28 cellular contexts compared by ENCODE assay signal in the genomic region with DNA sequence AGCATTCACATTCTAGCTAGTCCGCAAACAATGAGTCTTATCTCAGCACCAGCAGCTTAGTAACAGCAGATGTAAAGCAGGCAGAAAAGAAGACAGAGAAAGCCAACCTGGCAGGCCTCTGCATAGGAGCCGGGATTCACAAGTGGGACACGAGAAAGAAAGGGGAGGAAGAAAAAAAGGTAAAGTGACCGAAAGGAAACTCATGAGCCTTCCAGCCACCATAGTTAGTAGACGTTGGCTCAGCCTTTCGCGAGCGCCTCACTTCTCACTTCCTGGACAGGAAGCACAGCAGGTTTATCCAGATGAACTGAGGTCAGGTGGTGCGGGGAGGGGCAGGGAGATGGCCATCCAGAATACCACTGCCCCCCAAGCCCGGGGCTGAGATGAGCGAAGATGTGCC. TPM values are rescaled to one million over a fixed set of nuclear protein-coding genes. Genes with fewer than 3 reads are reported as not detected.
A peak's percentile ranks its signal among the peaks of the same experiment; 100 is the strongest.
DNase-seq lines count a peak whose midpoint lies in the region; ATAC-seq and TF ChIP-seq lines count a peak whose summit lies in the region.
"Had no signal": no experiment of that assay in that cellular context is flagged by ENCODE, and none has a peak within 500 bp of the region (broad histone marks: within the 10 kb centered on the region; RNA-seq: fewer than 3 reads in every experiment).

No MANE protein-coding gene starts in this region.

- TF ChIP-seq CTCF in type B pancreatic cell (conservative IDR thresholded peaks at IDR 0.05): no peak
- no peak for TF ChIP-seq CTCF in heart right ventricle (IDR thresholded peaks at IDR 0.05)

- ATAC-seq in heart right ventricle: no peak
- ATAC-seq: activated CD4-positive, CD25-positive, alpha-beta regulatory T cell treated with anti-CD3 and anti-CD28 coated beads, Interleukin-2, amount 50 U/mL, for 24 hours; activated naive CD4-positive, alpha-beta T cell treated with anti-CD3 and anti-CD28 coated beads, Interleukin-2, amount 50 U/mL, for 72 hours; effector memory CD8-positive, alpha-beta T cell; naive thymus-derived CD4-positive, alpha-beta T cell; stimulated activated naive CD8-positive, alpha-beta T cell treated with anti-CD3 and anti-CD28 coated beads, Interleukin-15, amount 100 ng/mL, for 72 hours; upper lobe of right lung had no signal

- peaks cover 9% of the 10 kb centered on the region for H3K27me3 Mint-ChIP-seq in type B pancreatic cell
- H3K27me3 Mint-ChIP-seq in activated naive CD8-positive, alpha-beta T cell treated with anti-CD3 and anti-CD28 coated beads for 36 hours: no peaks in the 10 kb centered on the region
- H3K27me3 Mint-ChIP-seq: effector memory CD8-positive, alpha-beta T cell; stimulated activated naive CD8-positive, alpha-beta T cell treated with anti-CD3 and anti-CD28 coated beads, Interleukin-15, amount 100 ng/mL, for 72 hours had no signal

- no peaks in the 10 kb centered on the region for H3K36me3 Mint-ChIP-seq in type B pancreatic cell
- no peaks in the 10 kb centered on the region for H3K36me3 Mint-ChIP-seq in activated naive CD8-positive, alpha-beta T cell treated with anti-CD3 and anti-CD28 coated beads for 36 hours
- H3K36me3 Mint-ChIP-seq: activated naive CD4-positive, alpha-beta T cell treated with anti-CD3 and anti-CD28 coated beads, Interleukin-2, amount 50 U/mL, for 72 hours; naive thymus-derived CD4-positive, alpha-beta T cell had no signal

- H3K9me3 ChIP-seq in duodenal mucosa (ENCODE audit: control insufficient read depth in 1 of 2, low read length in 2 of 2): no peaks in the 10 kb centered on the region
- no peaks in the 10 kb centered on the region for H3K9me3 ChIP-seq in heart right ventricle
- H3K9me3 ChIP-seq: esophagus squamous epithelium, upper lobe of right lung had no signal

- H3K9ac ChIP-seq in duodenal mucosa (ENCODE audit: low read depth in 1 of 2, low read length in 2 of 2): peak overlapping the region in 1 of 2 donors; percentile 46

- intact Hi-C loops in heart right ventricle (cut with DNase I): loop anchor here in 1 of 10 donors (10.0 kb wide), 1 partner anchor 58 kb away; the partner anchor contains the start of gene SIPA1

- peak overlapping the region; percentile 49 to 54 for H3K4me3 ChIP-seq in duodenal mucosa (ENCODE audit: low read depth in 1 of 2, low read length in 2 of 2)
- no peak overlapping the region for H3K4me3 ChIP-seq in heart right ventricle
- H3K4me3 ChIP-seq: esophagus squamous epithelium, upper lobe of right lung had no signal

- peak overlapping the region; percentile 37 for H3K4me3 Mint-ChIP-seq in type B pancreatic cell
- H3K4me3 Mint-ChIP-seq in activated naive CD8-positive, alpha-beta T cell treated with anti-CD3 and anti-CD28 coated beads for 36 hours: no peak overlapping the region
- H3K4me3 Mint-ChIP-seq: activated CD4-positive, alpha-beta memory T cell treated with anti-CD3 and anti-CD28 coated beads, Interleukin-2, amount 10 ng/mL, durations not matched to agents 7 days and 5 days; effector memory CD8-positive, alpha-beta T cell; naive thymus-derived CD4-positive, alpha-beta T cell; stimulated activated naive CD8-positive, alpha-beta T cell treated with anti-CD3 and anti-CD28 coated beads, Interleukin-15, amount 100 ng/mL, for 72 hours had no signal

- peak overlapping the region; percentile 31 for H3K27ac Mint-ChIP-seq in type B pancreatic cell
- H3K27ac Mint-ChIP-seq in activated naive CD8-positive, alpha-beta T cell treated with anti-CD3 and anti-CD28 coated beads for 36 hours: no peak overlapping the region
- H3K27ac Mint-ChIP-seq: activated CD4-positive, alpha-beta memory T cell treated with anti-CD3 and anti-CD28 coated beads, Interleukin-2, amount 10 ng/mL, durations not matched to agents 7 days and 5 days; activated naive CD4-positive, alpha-beta T cell treated with anti-CD3 and anti-CD28 coated beads, Interleukin-2, amount 50 U/mL, for 72 hours; activated T-helper 2 cell treated with anti-CD3 and anti-CD28 coated beads, Interferon-gamma antibody, Interleukin-2, Interleukin-4, amounts not matched to agents 10 μg/mL and 5 μg/mL and 100 μg/mL, durations not matched to agents 14 hours and 24 hours and 36 hours; effector memory CD8-positive, alpha-beta T cell; naive thymus-derived CD4-positive, alpha-beta T cell; stimulated activated naive CD8-positive, alpha-beta T cell treated with anti-CD3 and anti-CD28 coated beads, Interleukin-15, amount 100 ng/mL, for 72 hours had no signal

- H3K4me1 Mint-ChIP-seq in type B pancreatic cell (ENCODE audit: unreplicated experiment): peaks cover 8% of the 10 kb centered on the region
- peaks cover 3% of the 10 kb centered on the region for H3K4me1 Mint-ChIP-seq in activated naive CD8-positive, alpha-beta T cell treated with anti-CD3 and anti-CD28 coated beads for 36 hours
- H3K4me1 Mint-ChIP-seq: stimulated activated naive CD8-positive, alpha-beta T cell treated with anti-CD3 and anti-CD28 coated beads, Interleukin-15, amount 100 ng/mL, for 72 hours had no signal

- no peaks in the 10 kb centered on the region for H3K9me3 Mint-ChIP-seq in type B pancreatic cell
- no peaks in the 10 kb centered on the region for H3K9me3 Mint-ChIP-seq in activated naive CD8-positive, alpha-beta T cell treated with anti-CD3 and anti-CD28 coated beads for 36 hours
- H3K9me3 Mint-ChIP-seq: activated CD4-positive, alpha-beta memory T cell treated with anti-CD3 and anti-CD28 coated beads, Interleukin-2, amount 10 ng/mL, durations not matched to agents 7 days and 5 days; activated naive CD4-positive, alpha-beta T cell treated with anti-CD3 and anti-CD28 coated beads, Interleukin-2, amount 50 U/mL, for 72 hours; activated T-helper 2 cell treated with anti-CD3 and anti-CD28 coated beads, Interferon-gamma antibody, Interleukin-2, Interleukin-4, amounts not matched to agents 10 μg/mL and 5 μg/mL and 100 μg/mL, durations not matched to agents 14 hours and 24 hours and 36 hours; effector memory CD8-positive, alpha-beta T cell; naive thymus-derived CD4-positive, alpha-beta T cell; stimulated activated naive CD8-positive, alpha-beta T cell treated with anti-CD3 and anti-CD28 coated beads, Interleukin-15, amount 100 ng/mL, for 72 hours had no signal

- H3K36me3 ChIP-seq in duodenal mucosa (ENCODE audit: control insufficient read depth in 1 of 2, insufficient read depth in 2 of 2, low read length in 2 of 2) (no peaks in the 10 kb centered on the region), heart right ventricle (no peaks in the 10 kb centered on the region)
- H3K36me3 ChIP-seq: esophagus squamous epithelium, upper lobe of right lung had no signal

- peaks cover 9 to 22% of the 10 kb centered on the region in 2 donors for H3K4me1 ChIP-seq in duodenal mucosa (ENCODE audit: control insufficient read depth in 1 of 2, insufficient read depth in 2 of 2, low read length in 2 of 2)
- H3K4me1 ChIP-seq in heart right ventricle: peaks cover 0 to 29% (median 12%) of the 10 kb centered on the region in 9 donors

- WGBS in heart right ventricle, 2 donors: 51 to 70% methylated on average over 11 of the region's 11 CpGs

- H3K27ac ChIP-seq in duodenal mucosa (ENCODE audit: low read depth, low read length) (no peak overlapping the region), heart right ventricle (no peak overlapping the region)
- H3K27ac ChIP-seq: 22Rv1, C4-2B, upper lobe of right lung had no signal

- H3K27me3 ChIP-seq in duodenal mucosa (ENCODE audit: control insufficient read depth in 1 of 2, insufficient read depth in 2 of 2, low read length in 2 of 2): no peaks in the 10 kb centered on the region
- H3K27me3 ChIP-seq in heart right ventricle: no peaks in the 10 kb centered on the region
- H3K27me3 ChIP-seq: esophagus squamous epithelium, upper lobe of right lung had no signal

- DNase-seq in NCI-H2029 (lab: John Stamatoyannopoulos, UW) (peak; percentile 2), NCI-H2029 treated with DMSO at 0.1 percent for 48 hours (lab: John Stamatoyannopoulos, UW) (no peak), mucosa of gallbladder (ENCODE audit: low spot score) (peak; percentile 38), type B pancreatic cell (ENCODE audit: extremely low spot score, unreplicated experiment) (no peak), heart right ventricle (no peak), NCI-H2196 (lab: John Stamatoyannopoulos, UW; ENCODE audit: unreplicated experiment) (no peak)
- DNase-seq in activated naive CD8-positive, alpha-beta T cell treated with anti-CD3 and anti-CD28 coated beads for 36 hours: no peak
- DNase-seq: activated CD4-positive, alpha-beta memory T cell treated with anti-CD3 and anti-CD28 coated beads, Interleukin-2, amount 10 ng/mL, durations not matched to agents 7 days and 5 days; anterior cingulate cortex; Calu3; DND-41; effector memory CD8-positive, alpha-beta T cell; esophagus squamous epithelium; foreskin melanocyte; Kasumi-1; naive thymus-derived CD4-positive, alpha-beta T cell; NCI-H510A; occipital lobe; SHP77 treated with DMSO at 0.1 percent for 48 hours; stimulated activated naive CD8-positive, alpha-beta T cell treated with anti-CD3 and anti-CD28 coated beads, Interleukin-15, amount 100 ng/mL, for 72 hours; T-helper 9 cell; upper lobe of right lung had no signal

RNA-seq across cellular contexts. Expression of gene KAT5, which starts 19.7 kb away (rescaled TPM):
- total RNA-seq in mucosa of gallbladder (74.7 TPM), type B pancreatic cell (ENCODE audit: low replicate concordance) (61.7 and 77.6 TPM in 2 replicates), heart right ventricle (10 to 100 TPM; 40.9 to 53.6 (median 44.0) TPM)
- total RNA-seq in activated naive CD8-positive, alpha-beta T cell treated with anti-CD3 and anti-CD28 coated beads for 36 hours: 10 to 100 TPM; 65.0 to 65.4 TPM
- 10 to 100 TPM; 54.9 to 62.8 TPM for polyA plus RNA-seq in heart right ventricle

RNA-seq across cellular contexts. Expression of gene RNASEH2C, which starts 28.2 kb away (rescaled TPM):
- total RNA-seq in mucosa of gallbladder (99.2 TPM), type B pancreatic cell (ENCODE audit: low replicate concordance) (51.7 and 69.4 TPM in 2 replicates), heart right ventricle (10 to 100 TPM; 34.1 to 75.6 (median 43.5) TPM)
- total RNA-seq in activated naive CD8-positive, alpha-beta T cell treated with anti-CD3 and anti-CD28 coated beads for 36 hours: 100 to 1,000 TPM; 104 to 108 TPM
- polyA plus RNA-seq in heart right ventricle: 100 to 1,000 TPM in 1 of 2 donors, 10 to 100 TPM in 1; 60.3 to 123 TPM

RNA-seq across cellular contexts. Expression of gene RELA, which starts 29.7 kb away (rescaled TPM):
- 84.2 TPM for total RNA-seq in mucosa of gallbladder
- 64.8 and 80.0 TPM in 2 replicates for total RNA-seq in type B pancreatic cell (ENCODE audit: low replicate concordance)
- 10 to 100 TPM; 69.6 to 71.6 TPM for total RNA-seq in activated naive CD8-positive, alpha-beta T cell treated with anti-CD3 and anti-CD28 coated beads for 36 hours
- total RNA-seq in heart right ventricle: 10 to 100 TPM; 30.7 to 55.2 (median 40.0) TPM
- polyA plus RNA-seq in heart right ventricle: 10 to 100 TPM; 28.9 to 38.3 TPM

RNA-seq across cellular contexts. Expression of gene SIPA1, which starts 54.5 kb away (rescaled TPM):
- 74.7 TPM for total RNA-seq in mucosa of gallbladder
- 26.5 and 26.8 TPM in 2 replicates for total RNA-seq in type B pancreatic cell (ENCODE audit: low replicate concordance)
- total RNA-seq in activated naive CD8-positive, alpha-beta T cell treated with anti-CD3 and anti-CD28 coated beads for 36 hours: 100 to 1,000 TPM; 123 to 127 TPM
- total RNA-seq in heart right ventricle: 10 to 100 TPM; 11.8 to 39.7 (median 15.6) TPM
- 10 to 100 TPM; 32.6 to 85.9 TPM for polyA plus RNA-seq in heart right ventricle

Comparison
In these comparisons a context has a peak if more than half of its experiments do, and no peak if none do; other contexts are left out.
1. DNase-seq: peak in NCI-H2029 (single experiment) and mucosa of gallbladder (single experiment); none in NCI-H2029 treated with DMSO at 0.1 percent for 48 hours (single experiment), type B pancreatic cell (single experiment), activated naive CD8-positive, alpha-beta T cell treated with anti-CD3 and anti-CD28 coated beads for 36 hours (single experiment), heart right ventricle (0 of 2) and NCI-H2196 (single experiment).
2. H3K4me3 ChIP-seq: peak in duodenal mucosa (2 of 2); none in heart right ventricle (0 of 10).